19 cellular contexts compared by ENCODE assay signal in genomic region chr12:14879222-14879933, GRCh38. TPM values are rescaled to one million over a fixed set of nuclear protein-coding genes. Genes with fewer than 3 reads are reported as not detected.
DNase-seq lines count a peak whose midpoint lies in the region; ATAC-seq and TF ChIP-seq lines count a peak whose summit lies in the region.
"Had no signal": no experiment of that assay in that cellular context is flagged by ENCODE, and none has a peak within 500 bp of the region (broad histone marks: within the 10 kb centered on the region; RNA-seq: fewer than 3 reads in every experiment).

No MANE protein-coding gene starts in this region.

- H3K4me1 Mint-ChIP-seq in activated naive CD8-positive, alpha-beta T cell (ENCODE audit: low read depth), result peaks cover 33% of the 10 kb centered on the region
- peaks cover 11% of the 10 kb centered on the region for H3K4me1 Mint-ChIP-seq in activated naive CD8-positive, alpha-beta T cell treated with anti-CD3 and anti-CD28 coated beads for 36 hours

- H3K36me3 ChIP-seq in ascending aorta (peaks cover 8 to 47% of the 10 kb centered on the region in 2 donors), left ventricle myocardium inferior (peaks cover 22% of the 10 kb centered on the region), smooth muscle cell (ENCODE audit: low read depth) (no peaks in the 10 kb centered on the region)
- H3K36me3 ChIP-seq: BLaER1 treated with 17β-estradiol and CSF1 and Interleukin-3, amounts not matched to agents 10 nM and 100 nM had no signal

- no peak overlapping the region for H3K4me3 Mint-ChIP-seq in activated naive CD8-positive, alpha-beta T cell
- H3K4me3 Mint-ChIP-seq in activated naive CD8-positive, alpha-beta T cell treated with anti-CD3 and anti-CD28 coated beads for 36 hours, result no peak overlapping the region
- H3K4me3 Mint-ChIP-seq: HFFc6 had no signal

- H3K27me3 ChIP-seq in ascending aorta, result no peaks in the 10 kb centered on the region
- no peaks in the 10 kb centered on the region for H3K27me3 ChIP-seq in left ventricle myocardium inferior (ENCODE audit: low read depth)
- H3K27me3 ChIP-seq in smooth muscle cell (ENCODE audit: low read depth), result no peaks in the 10 kb centered on the region
- H3K27me3 ChIP-seq: BLaER1 treated with 17β-estradiol and CSF1 and Interleukin-3, amounts not matched to agents 10 nM and 100 nM had no signal

- H3K4me1 ChIP-seq in ascending aorta (no peaks in the 10 kb centered on the region), left ventricle myocardium inferior (peaks cover 13% of the 10 kb centered on the region), smooth muscle cell (ENCODE audit: low read depth) (peaks cover 6% of the 10 kb centered on the region)

- DNase-seq in activated naive CD8-positive, alpha-beta T cell treated with anti-CD3 and anti-CD28 coated beads for 36 hours, result no peak
- no peak for DNase-seq in ascending aorta (ENCODE audit: low spot score in 2 of 2)
- DNase-seq in left ventricle myocardium inferior, result no peak
- DNase-seq in smooth muscle cell (lab: John Stamatoyannopoulos, UW; ENCODE audit: unreplicated experiment), result no peak
- DNase-seq in NCI-H2029 (lab: John Stamatoyannopoulos, UW), result no peak
- DNase-seq in NCI-H146 treated with DMSO at 0.1 percent for 48 hours (lab: John Stamatoyannopoulos, UW; ENCODE audit: unreplicated experiment), result no peak
- DNase-seq: DND-41, GDM1, HFFc6, Kasumi-1, NCI-H1105 treated with DMSO at 0.1 percent for 48 hours, NCI-H187 treated with DMSO at 0.1 percent for 48 hours had no signal

- peaks cover 10% of the 10 kb centered on the region for H3F3A ChIP-seq in smooth muscle cell (ENCODE audit: low read depth)

- no peaks in the 10 kb centered on the region for H3K9me3 Mint-ChIP-seq in activated naive CD8-positive, alpha-beta T cell (ENCODE audit: low read depth)
- H3K9me3 Mint-ChIP-seq in activated naive CD8-positive, alpha-beta T cell treated with anti-CD3 and anti-CD28 coated beads for 36 hours, result peaks cover 7% of the 10 kb centered on the region
- H3K9me3 Mint-ChIP-seq: HFFc6 had no signal

- WGBS in smooth muscle cell (ENCODE audit: low lambda C conversion rate), result 79% methylated on average over 8 of the region's 8 CpGs

- H3K27ac ChIP-seq in ascending aorta (peak overlapping the region; percentile 32 to 54), left ventricle myocardium inferior (replicated peaks) (peak overlapping the region; percentile 24), smooth muscle cell (ENCODE audit: low read depth) (no peak overlapping the region)
- H3K27ac ChIP-seq: BLaER1 treated with 17β-estradiol and CSF1 and Interleukin-3, amounts not matched to agents 10 nM and 100 nM had no signal

- no peaks in the 10 kb centered on the region for H3K79me2 ChIP-seq in smooth muscle cell (ENCODE audit: low read depth)

- no peaks in the 10 kb centered on the region for H3K27me3 Mint-ChIP-seq in activated naive CD8-positive, alpha-beta T cell
- no peaks in the 10 kb centered on the region for H3K27me3 Mint-ChIP-seq in activated naive CD8-positive, alpha-beta T cell treated with anti-CD3 and anti-CD28 coated beads for 36 hours

- intact Hi-C loops in ascending aorta (cut with DNase I) (no loop called here), left ventricle myocardium inferior (cut with micrococcal nuclease) (no loop called here)

- H2AFZ ChIP-seq in smooth muscle cell (ENCODE audit: low read depth), result peak overlapping the region; percentile 2

- TF ChIP-seq CTCF in ascending aorta (IDR thresholded peaks at IDR 0.05) (no peak), left ventricle myocardium inferior (IDR thresholded peaks at IDR 0.05; ENCODE audit: borderline replicate concordance) (no peak), smooth muscle cell (IDR thresholded peaks at IDR 0.05; ENCODE audit: borderline replicate concordance, insufficient read depth, poor library complexity, severe bottlenecking) (no peak)

- no peak overlapping the region for H3K9ac ChIP-seq in smooth muscle cell (ENCODE audit: low read depth)
- H3K9ac ChIP-seq: BLaER1 treated with 17β-estradiol and CSF1 and Interleukin-3, amounts not matched to agents 10 nM and 100 nM had no signal

- H3K4me3 ChIP-seq in ascending aorta (no peak overlapping the region), left ventricle myocardium inferior (no peak overlapping the region), smooth muscle cell (no peak overlapping the region)
- H3K4me3 ChIP-seq: BLaER1 treated with 17β-estradiol and CSF1 and Interleukin-3, amounts not matched to agents 10 nM and 100 nM; GM12878 had no signal

- H3K9me3 ChIP-seq in ascending aorta (no peaks in the 10 kb centered on the region), left ventricle myocardium inferior (replicated peaks) (no peaks in the 10 kb centered on the region), smooth muscle cell (replicated peaks; ENCODE audit: low read depth) (no peaks in the 10 kb centered on the region)

- no peak overlapping the region for H3K4me2 ChIP-seq in smooth muscle cell
- H3K4me2 ChIP-seq: BLaER1 treated with 17β-estradiol and CSF1 and Interleukin-3, amounts not matched to agents 10 nM and 100 nM had no signal

- H3K36me3 Mint-ChIP-seq in activated naive CD8-positive, alpha-beta T cell, result peaks cover 12% of the 10 kb centered on the region
- peaks cover 3% of the 10 kb centered on the region for H3K36me3 Mint-ChIP-seq in activated naive CD8-positive, alpha-beta T cell treated with anti-CD3 and anti-CD28 coated beads for 36 hours

- no peaks in the 10 kb centered on the region for H4K20me1 ChIP-seq in smooth muscle cell (ENCODE audit: low read depth)
- H4K20me1 ChIP-seq: BLaER1 treated with 17β-estradiol and CSF1 and Interleukin-3, amounts not matched to agents 10 nM and 100 nM had no signal

- peak overlapping the region; percentile 7 for H3K27ac Mint-ChIP-seq in activated naive CD8-positive, alpha-beta T cell
- H3K27ac Mint-ChIP-seq in activated naive CD8-positive, alpha-beta T cell treated with anti-CD3 and anti-CD28 coated beads for 36 hours, result no peak overlapping the region
- H3K27ac Mint-ChIP-seq: HFFc6 had no signal

- no peak for ATAC-seq in HG03354 (IDR thresholded peaks at IDR 0.05; ENCODE audit: poor library complexity, severe bottlenecking, unreplicated experiment)
- ATAC-seq: GM12878, Panc1 had no signal

RNA-seq across cellular contexts. Expression of gene MGP, which starts 6.3 kb away (rescaled TPM):
- not detected for total RNA-seq in activated naive CD8-positive, alpha-beta T cell treated with anti-CD3 and anti-CD28 coated beads for 36 hours
- total RNA-seq in ascending aorta (3,618 TPM), left ventricle myocardium inferior (497 TPM), smooth muscle cell (173 and 176 TPM in 2 replicates)
- 626 and 815 TPM in 2 replicates for polyA plus RNA-seq in smooth muscle cell

RNA-seq across cellular contexts. Expression of gene ART4, which starts 36.1 kb away (rescaled TPM):
- total RNA-seq in activated naive CD8-positive, alpha-beta T cell treated with anti-CD3 and anti-CD28 coated beads for 36 hours, result not detected
- total RNA-seq in ascending aorta, result 40.4 TPM
- total RNA-seq in left ventricle myocardium inferior, result 5.0 TPM
- 5.0 and 9.0 TPM in 2 replicates for total RNA-seq in smooth muscle cell
- polyA plus RNA-seq in smooth muscle cell, result 1.7 and 2.0 TPM in 2 replicates
- total RNA-seq: A172, GM12878, HFFc6, HT-29 had no signal

RNA-seq across cellular contexts. Expression of gene ERP27, which starts 59.0 kb away (rescaled TPM):
- total RNA-seq in activated naive CD8-positive, alpha-beta T cell treated with anti-CD3 and anti-CD28 coated beads for 36 hours, result 1 to 10 TPM; 1.3 to 1.6 TPM
- total RNA-seq in ascending aorta (not detected), left ventricle myocardium inferior (0.14 TPM), smooth muscle cell (3.9 and 7.8 TPM in 2 replicates)
- polyA plus RNA-seq in smooth muscle cell, result 2.7 and 12.3 TPM in 2 replicates
- total RNA-seq: A172, HFFc6 had no signal

Comparison
In these comparisons a context has a peak if more than half of its experiments do, and no peak if none do; other contexts are left out.
1. RNA of gene MGP, which starts 6.3 kb away (total RNA-seq): 3,618 TPM in ascending aorta (single experiment), 497 TPM in left ventricle myocardium inferior (single experiment) and 173 to 176 TPM in smooth muscle cell; not detected in activated naive CD8-positive, alpha-beta T cell treated with anti-CD3 and anti-CD28 coated beads for 36 hours; every median in the first group is over 100 times any median in the second.